In genomic region chr16:426906-427249, GRCh38 we compare ENCODE assay signal across 8 cellular contexts. TPM values are rescaled to one million over a fixed set of nuclear protein-coding genes. Genes with fewer than 3 reads are reported as not detected.
A peak's percentile ranks its signal among the peaks of the same experiment; 100 is the strongest.
DNase-seq lines count a peak whose midpoint lies in the region; ATAC-seq, FAIRE-seq and TF ChIP-seq lines count a peak whose summit lies in the region.

No MANE protein-coding gene starts in this region.

- peak overlapping the region; percentile 72 for H3K4me3 ChIP-seq in A549
- peak overlapping the region; percentile 20 to 64 for H3K4me3 ChIP-seq in muscle layer of colon (ENCODE audit: low read depth in 1 of 2, low read length in 2 of 2)

- WGBS in A549 (ENCODE audit: missing lambda C conversion rate) = 84% methylated on average over 6 of the region's 13 CpGs

- H3K27me3 ChIP-seq in muscle layer of colon (ENCODE audit: control insufficient read depth in 1 of 2, insufficient read depth in 2 of 2, low read length in 2 of 2) = no peaks in the 10 kb centered on the region

- H3K27me3 Mint-ChIP-seq in HFFc6 (ENCODE audit: insufficient read depth) (no peaks in the 10 kb centered on the region), MCF 10A (ENCODE audit: insufficient read depth, unreplicated experiment) (no peaks in the 10 kb centered on the region)

- no peaks in the 10 kb centered on the region for H3K9me3 ChIP-seq in A549
- no peaks in the 10 kb centered on the region for H3K9me3 ChIP-seq in muscle layer of colon (ENCODE audit: low read length)

- BruUV-seq in MCF 10A (replicated peaks; lab: Mats Ljungman, UMichigan) = no TSS peak

- TF ChIP-seq POLR2A in A549 (IDR thresholded peaks at IDR 0.05; ENCODE audit: low read length) = no peak

- TF ChIP-seq CTCF in A549 (IDR thresholded peaks at IDR 0.05) (no peak), HFFc6 (IDR thresholded peaks at IDR 0.05) (no peak), MCF 10A (IDR thresholded peaks at IDR 0.05; ENCODE audit: unreplicated experiment) (no peak)

- POLR2A ChIA-PET in A549 (lab: Yijun Ruan, JAX) = no interaction called here
- POLR2A ChIA-PET in MCF 10A (lab: Yijun Ruan, JAX) = interaction anchor here (0.7 to 1.1 kb wide), 4 partner anchors 10 to 209 kb away, joined by 3 read pairs; partner anchors contain the start of genes METTL26 and PGAP6

- H3K4me1 ChIP-seq in A549 (peaks cover 24% of the 10 kb centered on the region), muscle layer of colon (ENCODE audit: insufficient read depth, low read length) (peaks cover 23% of the 10 kb centered on the region)

- H3K4me2 ChIP-seq in A549 = peak overlapping the region; percentile 91

- H3K27ac ChIP-seq in A549 (peak overlapping the region; percentile 85 to 91; a peak in 5 of 6 replicates), muscle layer of colon (ENCODE audit: low read depth, low read length) (peak overlapping the region; percentile 35)

- H3K4me1 Mint-ChIP-seq in HFFc6 (ENCODE audit: low read depth) = peaks cover 38% of the 10 kb centered on the region
- peaks cover 42% of the 10 kb centered on the region for H3K4me1 Mint-ChIP-seq in MCF 10A (ENCODE audit: insufficient read depth, unreplicated experiment)

- H3K36me3 Mint-ChIP-seq in HFFc6 (ENCODE audit: low read depth) (no peaks in the 10 kb centered on the region), MCF 10A (ENCODE audit: insufficient read depth, unreplicated experiment) (peaks cover 21% of the 10 kb centered on the region)

- peak overlapping the region; percentile 53 for H3K9ac ChIP-seq in muscle layer of colon (ENCODE audit: low read length)

- FAIRE-seq in A549 (lab: Jason Lieb, UNC) = no peak

- ATAC-seq in A549 (no peak), HG03571 (IDR thresholded peaks at IDR 0.05; ENCODE audit: unreplicated experiment) (no peak), GM21825 (IDR thresholded peaks at IDR 0.05; ENCODE audit: unreplicated experiment) (no peak)

- no peak for TF ChIP-seq RAD21 in A549 (conservative IDR thresholded peaks at IDR 0.05 in 1 of 2, IDR thresholded peaks at IDR 0.05 in 1 of 2)

- no peak for TF ChIP-seq EP300 in A549 (IDR thresholded peaks at IDR 0.05)

- intact Hi-C loops in MCF 10A (cut with micrococcal nuclease) = loop anchor here (10.0 kb wide), 2 partner anchors 68 to 98 kb away; partner anchors contain the start of gene CAPN15

- DNase-seq in A549 (ENCODE audit: low read depth in 1 of 2, low spot score in 1 of 2) (no peak), HFFc6 (no peak), MCF 10A (ENCODE audit: unreplicated experiment) (no peak), Ammon's horn (ENCODE audit: low spot score) (no peak), DMS79 (lab: John Stamatoyannopoulos, UW) (no peak)

- peak overlapping the region; percentile 13 for H3K27ac Mint-ChIP-seq in HFFc6
- no peak overlapping the region for H3K27ac Mint-ChIP-seq in MCF 10A (ENCODE audit: low read depth, unreplicated experiment)

- CTCF ChIA-PET in A549 (lab: Yijun Ruan, JAX) = no interaction called here
- CTCF ChIA-PET in MCF 10A (lab: Yijun Ruan, JAX) = interaction anchor here (0.5 to 1.1 kb wide), 2 partner anchors 99 to 286 kb away, joined by 3 to 4 read pairs; no protein-coding TSS in a partner anchor

- H3K9me3 Mint-ChIP-seq in HFFc6 (no peaks in the 10 kb centered on the region), MCF 10A (ENCODE audit: unreplicated experiment) (no peaks in the 10 kb centered on the region)

- H3K36me3 ChIP-seq in muscle layer of colon (ENCODE audit: insufficient read depth, low read length) = no peaks in the 10 kb centered on the region

- H3K4me3 Mint-ChIP-seq in HFFc6 (peak overlapping the region; percentile 87), MCF 10A (ENCODE audit: unreplicated experiment) (peak overlapping the region; percentile 73)

TF ChIP-seq in A549, 52 proteins besides CTCF, POLR2A, EP300 and RAD21 (continues in another document):
- TF ChIP-seq, protein P1, sequence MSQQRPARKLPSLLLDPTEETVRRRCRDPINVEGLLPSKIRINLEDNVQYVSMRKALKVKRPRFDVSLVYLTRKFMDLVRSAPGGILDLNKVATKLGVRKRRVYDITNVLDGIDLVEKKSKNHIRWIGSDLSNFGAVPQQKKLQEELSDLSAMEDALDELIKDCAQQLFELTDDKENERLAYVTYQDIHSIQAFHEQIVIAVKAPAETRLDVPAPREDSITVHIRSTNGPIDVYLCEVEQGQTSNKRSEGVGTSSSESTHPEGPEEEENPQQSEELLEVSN (IDR thresholded peaks at IDR 0.05; ENCODE audit: borderline replicate concordance, low read depth) = no peak
- TF ChIP-seq, protein P2, sequence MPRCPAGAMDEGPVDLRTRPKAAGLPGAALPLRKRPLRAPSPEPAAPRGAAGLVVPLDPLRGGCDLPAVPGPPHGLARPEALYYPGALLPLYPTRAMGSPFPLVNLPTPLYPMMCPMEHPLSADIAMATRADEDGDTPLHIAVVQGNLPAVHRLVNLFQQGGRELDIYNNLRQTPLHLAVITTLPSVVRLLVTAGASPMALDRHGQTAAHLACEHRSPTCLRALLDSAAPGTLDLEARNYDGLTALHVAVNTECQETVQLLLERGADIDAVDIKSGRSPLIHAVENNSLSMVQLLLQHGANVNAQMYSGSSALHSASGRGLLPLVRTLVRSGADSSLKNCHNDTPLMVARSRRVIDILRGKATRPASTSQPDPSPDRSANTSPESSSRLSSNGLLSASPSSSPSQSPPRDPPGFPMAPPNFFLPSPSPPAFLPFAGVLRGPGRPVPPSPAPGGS (IDR thresholded peaks at IDR 0.05) = no peak
- TF ChIP-seq HMGXB4 (CRISPR knock-in tag; IDR thresholded peaks at IDR 0.05; ENCODE audit: borderline replicate concordance) (no peak), KDM1A (IDR thresholded peaks at IDR 0.05; ENCODE audit: low read depth) (no peak), MAX (IDR thresholded peaks at IDR 0.05) (no peak), EHMT2 (IDR thresholded peaks at IDR 0.05; ENCODE audit: low read depth) (no peak), FOSB (CRISPR knock-in tag; IDR thresholded peaks at IDR 0.05) (no peak), ZC3H11A (IDR thresholded peaks at IDR 0.05) (no peak)

RNA-seq across cellular contexts. Expression of gene RAB11FIP3, which starts 1.4 kb away (rescaled TPM):
- polyA plus RNA-seq in A549 (2011; rRNA removed) (6.7 and 9.7 TPM in 2 replicates), A549 (2017; fragmentation: RNase III; extraction: RNeasy Plus Mini Kit Qiagen cat#74134 plus additional on column Dnase treatment) (18.0 to 19.1 TPM (median 18.4 TPM) in 3 replicates)
- 17.3 and 21.6 TPM in 2 replicates for polyA plus RNA-seq in A549 (2012; cell fraction: cytosol; rRNA removed)
- 51.0 and 56.1 TPM in 2 replicates for polyA plus RNA-seq in A549 (2012; cell fraction: nucleus; rRNA removed)
- polyA minus RNA-seq in A549 (2011; rRNA and poly(A)+ RNA removed) = 6.0 and 7.3 TPM in 2 replicates
- total RNA-seq in HFFc6 (2021; fragmentation: NEBNext Ultra II Directional; extraction: Animal tissue kit (Norgen Biotek cat#: 25700)) = 10 to 100 TPM; 30.3 to 36.9 (median 33.9) TPM
- total RNA-seq in MCF 10A (2022) = 37.5 and 40.6 TPM in 2 replicates

RNA-seq across cellular contexts. Expression of gene DECR2, which starts 25.2 kb away (rescaled TPM):
- polyA plus RNA-seq in A549 (2011; rRNA removed) (15.5 and 17.9 TPM in 2 replicates), A549 (2017; fragmentation: RNase III; extraction: RNeasy Plus Mini Kit Qiagen cat#74134 plus additional on column Dnase treatment) (31.0 to 38.0 TPM (median 34.2 TPM) in 3 replicates)
- 40.9 and 56.0 TPM in 2 replicates for polyA plus RNA-seq in A549 (2012; cell fraction: cytosol; rRNA removed)
- polyA plus RNA-seq in A549 (2012; cell fraction: nucleus; rRNA removed) = 154 and 183 TPM in 2 replicates
- 12.0 and 14.1 TPM in 2 replicates for polyA minus RNA-seq in A549 (2011; rRNA and poly(A)+ RNA removed)
- total RNA-seq in HFFc6 (2021; fragmentation: NEBNext Ultra II Directional; extraction: Animal tissue kit (Norgen Biotek cat#: 25700)) = 10 to 100 TPM; 14.0 to 20.3 (median 16.0) TPM
- 29.0 and 37.2 TPM in 2 replicates for total RNA-seq in MCF 10A (2022)

RNA-seq across cellular contexts. Expression of gene NME4, which starts 29.9 kb away (rescaled TPM):
- polyA plus RNA-seq in A549 (2011; rRNA removed) (229 and 239 TPM in 2 replicates), A549 (2017; fragmentation: RNase III; extraction: RNeasy Plus Mini Kit Qiagen cat#74134 plus additional on column Dnase treatment) (301 to 349 TPM (median 339 TPM) in 3 replicates)
- 926 and 1,068 TPM in 2 replicates for polyA plus RNA-seq in A549 (2012; cell fraction: cytosol; rRNA removed)
- polyA plus RNA-seq in A549 (2012; cell fraction: nucleus; rRNA removed) = 529 and 596 TPM in 2 replicates
- 134 and 168 TPM in 2 replicates for polyA minus RNA-seq in A549 (2011; rRNA and poly(A)+ RNA removed)
- 100 to 1,000 TPM; 153 to 276 (median 158) TPM for total RNA-seq in HFFc6 (2021; fragmentation: NEBNext Ultra II Directional; extraction: Animal tissue kit (Norgen Biotek cat#: 25700))
- 71.9 and 76.8 TPM in 2 replicates for total RNA-seq in MCF 10A (2022)

RNA-seq across cellular contexts. Expression of gene PGAP6, which starts 45.1 kb away (rescaled TPM):
- polyA plus RNA-seq in A549 (2011; rRNA removed) (25.9 and 36.0 TPM in 2 replicates), A549 (2017; fragmentation: RNase III; extraction: RNeasy Plus Mini Kit Qiagen cat#74134 plus additional on column Dnase treatment) (32.3 to 38.1 TPM (median 36.2 TPM) in 3 replicates)
- polyA plus RNA-seq in A549 (2012; cell fraction: cytosol; rRNA removed) = 62.1 and 83.7 TPM in 2 replicates
- 177 and 238 TPM in 2 replicates for polyA plus RNA-seq in A549 (2012; cell fraction: nucleus; rRNA removed)
- 50.0 and 58.6 TPM in 2 replicates for polyA minus RNA-seq in A549 (2011; rRNA and poly(A)+ RNA removed)
- 10 to 100 TPM; 50.6 to 69.7 (median 59.7) TPM for total RNA-seq in HFFc6 (2021; fragmentation: NEBNext Ultra II Directional; extraction: Animal tissue kit (Norgen Biotek cat#: 25700))
- total RNA-seq in MCF 10A (2022) = 18.3 and 23.9 TPM in 2 replicates

RNA-seq across cellular contexts. Expression of gene MRPL28, which starts 56.5 kb away (rescaled TPM):
- polyA plus RNA-seq in A549 (2011; rRNA removed) = 115 and 130 TPM in 2 replicates
- 235 and 249 TPM in 2 replicates for polyA plus RNA-seq in A549 (2012; cell fraction: cytosol; rRNA removed)
- polyA plus RNA-seq in A549 (2012; cell fraction: nucleus; rRNA removed) = 164 and 216 TPM in 2 replicates
- 139 to 144 TPM (median 139 TPM) in 3 replicates for polyA plus RNA-seq in A549 (2017; fragmentation: RNase III; extraction: RNeasy Plus Mini Kit Qiagen cat#74134 plus additional on column Dnase treatment)
- polyA minus RNA-seq in A549 (2011; rRNA and poly(A)+ RNA removed) = 56.3 and 61.4 TPM in 2 replicates
- total RNA-seq in HFFc6 (2021; fragmentation: NEBNext Ultra II Directional; extraction: Animal tissue kit (Norgen Biotek cat#: 25700)) = 100 to 1,000 TPM; 105 to 131 (median 129) TPM
- total RNA-seq in MCF 10A (2022) = 105 and 121 TPM in 2 replicates
